ENCODE assay signal across 11 cellular contexts in the genomic region with DNA sequence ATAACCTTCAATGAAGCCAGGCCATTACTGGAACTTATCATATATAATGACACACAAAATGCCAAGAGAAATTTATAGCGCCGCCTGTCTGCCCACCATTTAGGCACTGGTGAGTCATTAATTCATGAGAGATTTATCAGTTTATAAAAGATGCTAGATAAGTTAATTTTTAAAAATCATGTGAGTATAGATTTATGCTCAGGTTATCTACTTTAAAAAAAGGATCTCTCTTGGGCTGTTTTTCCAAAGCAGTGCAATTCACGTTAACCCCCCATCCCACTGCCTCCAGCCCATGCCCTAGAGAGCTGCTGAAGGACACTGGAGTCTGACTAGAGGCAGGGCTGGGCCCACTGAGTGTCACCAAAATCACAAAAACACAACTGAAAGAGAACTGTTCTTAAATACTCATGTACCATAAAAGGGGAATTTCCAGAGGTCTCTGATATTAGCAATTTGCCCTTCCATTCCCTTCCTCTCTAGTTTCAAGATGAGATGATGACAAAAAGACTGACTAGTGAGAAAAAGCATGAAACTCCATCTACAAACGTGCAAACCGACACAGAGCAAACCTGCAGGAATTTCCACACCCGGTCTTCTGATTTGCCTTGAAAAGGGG.
DNase-seq lines count a peak whose midpoint lies in the region; ATAC-seq and TF ChIP-seq lines count a peak whose summit lies in the region.
"Had no signal": no experiment of that assay in that cellular context is flagged by ENCODE, and none has a peak within 500 bp of the region (broad histone marks: within the 10 kb centered on the region; RNA-seq: fewer than 3 reads in every experiment).

No MANE protein-coding gene starts in this region.

- intact Hi-C loops in CD8-positive, alpha-beta T cell (cut with DNase I, micrococcal nuclease) = loop anchor here (2.0 to 5.0 kb wide), 2 partner anchors 62 to 264 kb away; partner anchors contain the start of gene VPS4B (in 1 of the 2)

- no peak overlapping the region for H3K4me3 ChIP-seq in CD8-positive, alpha-beta T cell (ENCODE audit: low read depth, low read length)
- H3K4me3 ChIP-seq: BLaER1 treated with 17β-estradiol and CSF1 and Interleukin-3, amounts not matched to agents 10 nM and 100 nM had no signal

- TF ChIP-seq CTCF in CD8-positive, alpha-beta T cell (IDR thresholded peaks at IDR 0.05) = no peak
- TF ChIP-seq CTCF in HFFc6 (IDR thresholded peaks at IDR 0.05) = no peak

- H3K9me3 Mint-ChIP-seq in CD8-positive, alpha-beta T cell = no peaks in the 10 kb centered on the region
- no peaks in the 10 kb centered on the region for H3K9me3 Mint-ChIP-seq in T-helper 2 cell treated with Interferon-gamma antibody and Interleukin-4, amounts not matched to agents 5 μg/mL and 100 μg/mL, for 36 hours
- H3K9me3 Mint-ChIP-seq in memory B cell (peaks cover 2% of the 10 kb centered on the region), HFFc6 (no peaks in the 10 kb centered on the region)

- H3K27me3 Mint-ChIP-seq in CD8-positive, alpha-beta T cell (ENCODE audit: low read depth) = no peaks in the 10 kb centered on the region
- H3K27me3 Mint-ChIP-seq in T-helper 2 cell treated with Interferon-gamma antibody and Interleukin-4, amounts not matched to agents 5 μg/mL and 100 μg/mL, for 36 hours (ENCODE audit: low read depth) = no peaks in the 10 kb centered on the region
- H3K27me3 Mint-ChIP-seq in memory B cell = no peaks in the 10 kb centered on the region
- peaks cover 27% of the 10 kb centered on the region for H3K27me3 Mint-ChIP-seq in HFFc6 (ENCODE audit: insufficient read depth)

- CTCF ChIA-PET in CD8-positive, alpha-beta T cell (lab: Charles Lee) = interaction anchor here (1.0 to 9.0 kb wide), 9 partner anchors 25 to 164 kb away, joined by 3 to 70 read pairs (median 5); partner anchors contain the start of gene BCL2

- H3K27me3 ChIP-seq in CD8-positive, alpha-beta T cell (ENCODE audit: insufficient read depth, low read length) = no peaks in the 10 kb centered on the region
- H3K27me3 ChIP-seq: BLaER1 treated with 17β-estradiol and CSF1 and Interleukin-3, amounts not matched to agents 10 nM and 100 nM had no signal

- H3K4me1 ChIP-seq in CD8-positive, alpha-beta T cell (ENCODE audit: insufficient read depth, low read length) = peaks cover 99% of the 10 kb centered on the region

- peak overlapping the region; percentile 98 for H3K27ac Mint-ChIP-seq in CD8-positive, alpha-beta T cell
- peak overlapping the region; percentile 95 for H3K27ac Mint-ChIP-seq in T-helper 2 cell treated with Interferon-gamma antibody and Interleukin-4, amounts not matched to agents 5 μg/mL and 100 μg/mL, for 36 hours
- peak overlapping the region; percentile 98 for H3K27ac Mint-ChIP-seq in memory B cell
- H3K27ac Mint-ChIP-seq in HFFc6 = no peak overlapping the region

- peaks cover 100% of the 10 kb centered on the region for H3K4me1 Mint-ChIP-seq in CD8-positive, alpha-beta T cell (ENCODE audit: low read depth)
- peaks cover 96% of the 10 kb centered on the region for H3K4me1 Mint-ChIP-seq in T-helper 2 cell treated with Interferon-gamma antibody and Interleukin-4, amounts not matched to agents 5 μg/mL and 100 μg/mL, for 36 hours (ENCODE audit: low read depth)
- peaks cover 81% of the 10 kb centered on the region for H3K4me1 Mint-ChIP-seq in memory B cell
- H3K4me1 Mint-ChIP-seq in HFFc6 (ENCODE audit: low read depth) = peaks cover 21% of the 10 kb centered on the region

- no peaks in the 10 kb centered on the region for H3K9me3 ChIP-seq in CD8-positive, alpha-beta T cell (ENCODE audit: low read length)

- no peaks in the 10 kb centered on the region for H3K36me3 ChIP-seq in CD8-positive, alpha-beta T cell (ENCODE audit: insufficient read depth, low read length)

- H3K4me3 Mint-ChIP-seq in CD8-positive, alpha-beta T cell = peak overlapping the region; percentile 64
- H3K4me3 Mint-ChIP-seq in T-helper 2 cell treated with Interferon-gamma antibody and Interleukin-4, amounts not matched to agents 5 μg/mL and 100 μg/mL, for 36 hours = peak overlapping the region; percentile 73
- H3K4me3 Mint-ChIP-seq in memory B cell (peak overlapping the region; percentile 86), HFFc6 (no peak overlapping the region)

- no peak overlapping the region for H3K27ac ChIP-seq in CD8-positive, alpha-beta T cell (ENCODE audit: low read depth, low read length)

- no peak for DNase-seq in CD8-positive, alpha-beta T cell
- peak; percentile 66 for DNase-seq in T-helper 2 cell treated with Interferon-gamma antibody and Interleukin-4, amounts not matched to agents 5 μg/mL and 100 μg/mL, for 36 hours (ENCODE audit: low spot score)
- DNase-seq in memory B cell (ENCODE audit: low spot score in 2 of 2) = peak in 1 of 2 donors; percentile 49
- DNase-seq in NCI-H2029 (lab: John Stamatoyannopoulos, UW) = no peak
- no peak for DNase-seq in kidney tubule cell (ENCODE audit: low spot score)
- DNase-seq in HFFc6 = no peak
- DNase-seq: nucleus accumbens, Right ventricle myocardium superior had no signal

- no peak for ATAC-seq in CD8-positive, alpha-beta T cell
- ATAC-seq in GM21717 (IDR thresholded peaks at IDR 0.05; ENCODE audit: unreplicated experiment) (peak; percentile 19), memory B cell (ENCODE audit: low read depth) (peak; percentile 27), HG03175 (IDR thresholded peaks at IDR 0.05; ENCODE audit: unreplicated experiment) (no peak)

- H3K36me3 Mint-ChIP-seq in CD8-positive, alpha-beta T cell = peaks cover 7% of the 10 kb centered on the region
- H3K36me3 Mint-ChIP-seq in T-helper 2 cell treated with Interferon-gamma antibody and Interleukin-4, amounts not matched to agents 5 μg/mL and 100 μg/mL, for 36 hours (ENCODE audit: low read depth) = peaks cover 21% of the 10 kb centered on the region
- peaks cover 2% of the 10 kb centered on the region for H3K36me3 Mint-ChIP-seq in memory B cell
- H3K36me3 Mint-ChIP-seq in HFFc6 (ENCODE audit: low read depth) = no peaks in the 10 kb centered on the region

- POLR2A ChIA-PET in CD8-positive, alpha-beta T cell (lab: Charles Lee) = interaction anchor here (0.7 to 2.0 kb wide), 4 partner anchors 81 to 159 kb away, joined by 3 to 5 read pairs (median 4); no protein-coding TSS in a partner anchor

Comparison
In these comparisons a context has a peak if more than half of its experiments do, and no peak if none do; other contexts are left out.
1. ATAC-seq: peak in GM21717 (single experiment) and memory B cell (single experiment); none in CD8-positive, alpha-beta T cell (single experiment) and HG03175 (single experiment).